In genomic region chr9:130422546-130422945, GRCh38 we compare ENCODE assay signal across 1 cellular context.
TF ChIP-seq lines count a peak whose summit lies in the region.

No MANE protein-coding gene starts in this region.

TF ChIP-seq in H1, 55 proteins besides CTCF, POLR2A, EP300 and RAD21 (continued from another document):
- TF ChIP-seq, protein P1, sequence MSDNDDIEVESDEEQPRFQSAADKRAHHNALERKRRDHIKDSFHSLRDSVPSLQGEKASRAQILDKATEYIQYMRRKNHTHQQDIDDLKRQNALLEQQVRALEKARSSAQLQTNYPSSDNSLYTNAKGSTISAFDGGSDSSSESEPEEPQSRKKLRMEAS (IDR thresholded peaks at IDR 0.05), result no peak
- no peak for TF ChIP-seq YY1 (IDR thresholded peaks at IDR 0.05; ENCODE audit: low read depth, low read length)
- TF ChIP-seq GABPA (IDR thresholded peaks at IDR 0.05; ENCODE audit: borderline replicate concordance, insufficient read depth, low read length), result no peak
- no peak for TF ChIP-seq POU5F1 (IDR thresholded peaks at IDR 0.05; ENCODE audit: low read depth, low read length)
